Comparison of ENCODE assay signal across 8 cellular contexts in genomic region chr22:49632199-49633009, GRCh38.
DNase-seq lines count a peak whose midpoint lies in the region; ATAC-seq, FAIRE-seq and TF ChIP-seq lines count a peak whose summit lies in the region.

No MANE protein-coding gene starts in this region.

- H3K36me3 ChIP-seq in mesendoderm (ENCODE audit: control insufficient read depth, insufficient read depth, low read length) (no peaks in the 10 kb centered on the region), upper lobe of left lung (no peaks in the 10 kb centered on the region)

- TF ChIP-seq CTCF in A549 (IDR thresholded peaks at IDR 0.05) (peak; percentile 80), GM13976 (IDR thresholded peaks at IDR 0.05; ENCODE audit: borderline replicate concordance, control extremely low read depth, extremely low read depth, insufficient read depth, missing control alignments) (peak; percentile 29), endothelial cell (IDR thresholded peaks at IDR 0.05; ENCODE audit: unreplicated experiment) (peak; percentile 65), upper lobe of left lung (IDR thresholded peaks at IDR 0.05) (peak; percentile 66 to 79 (median 76))

- H3K36me3 Mint-ChIP-seq in endothelial cell (ENCODE audit: low read depth, unreplicated experiment): no peaks in the 10 kb centered on the region

- FAIRE-seq in A549 (lab: Jason Lieb, UNC): no peak

- H3K4me1 ChIP-seq in A549: no peaks in the 10 kb centered on the region
- H3K4me1 ChIP-seq in mesendoderm (ENCODE audit: control insufficient read depth, low read depth, low read length): no peaks in the 10 kb centered on the region
- peaks cover 11 to 35% (median 12%) of the 10 kb centered on the region in 4 donors for H3K4me1 ChIP-seq in upper lobe of left lung

- no peaks in the 10 kb centered on the region for H3K9me3 Mint-ChIP-seq in endothelial cell (ENCODE audit: unreplicated experiment)

- no peak overlapping the region for H3K27ac Mint-ChIP-seq in endothelial cell (ENCODE audit: unreplicated experiment)

- TF ChIP-seq EP300 in A549 (IDR thresholded peaks at IDR 0.05): no peak
- no peak for TF ChIP-seq EP300 in upper lobe of left lung (IDR thresholded peaks at IDR 0.05)

- no peaks in the 10 kb centered on the region for H3K27me3 ChIP-seq in mesendoderm (ENCODE audit: insufficient read depth, low read length, poor library complexity)
- no peaks in the 10 kb centered on the region for H3K27me3 ChIP-seq in upper lobe of left lung

- peak overlapping the region; percentile 79 for H3K9ac ChIP-seq in mesendoderm (ENCODE audit: low read length)

- 13% methylated on average over 25 of the region's 51 CpGs for WGBS in A549 (ENCODE audit: missing lambda C conversion rate)
- no CpG with 5 or more reads among the region's 51 CpGs for WGBS in mesendoderm (ENCODE audit: extremely low coverage, insufficient coverage, low lambda C conversion rate)
- WGBS in upper lobe of left lung, 2 donors: 27 to 36% methylated on average over 33 to 39 of the region's 51 CpGs

- H3K4me1 Mint-ChIP-seq in endothelial cell (ENCODE audit: unreplicated experiment): peaks cover 4% of the 10 kb centered on the region

- peak; percentile 88 for TF ChIP-seq RAD21 in A549 (conservative IDR thresholded peaks at IDR 0.05 in 1 of 2, IDR thresholded peaks at IDR 0.05 in 1 of 2)

- TF ChIP-seq POLR2A in A549 (IDR thresholded peaks at IDR 0.05; ENCODE audit: low read length) (no peak), upper lobe of left lung (IDR thresholded peaks at IDR 0.05) (no peak)

- peak overlapping the region; percentile 93 for H3K56ac ChIP-seq in mesendoderm (ENCODE audit: low read length)

- in situ Hi-C loops in GM13976 (cut with MboI; ENCODE audit: low sequenced_read_pairs, unreplicated experiment): no loop called here

- CTCF ChIA-PET in A549 (lab: Yijun Ruan, JAX): interaction anchor here (0.6 to 3.9 kb wide), 34 partner anchors 9 to 1056 kb away, joined by 3 to 38 read pairs (median 3); no protein-coding TSS in a partner anchor

- H4K5ac ChIP-seq in mesendoderm (ENCODE audit: low read length): no peak overlapping the region

- H3K4ac ChIP-seq in mesendoderm (ENCODE audit: low read depth, low read length): peak overlapping the region; percentile 56

- H2AK5ac ChIP-seq in mesendoderm (ENCODE audit: low read length): no peak overlapping the region

- H2BK120ac ChIP-seq in mesendoderm (ENCODE audit: low read depth, low read length): no peak overlapping the region

- no peaks in the 10 kb centered on the region for H3K9me3 ChIP-seq in A549
- H3K9me3 ChIP-seq in upper lobe of left lung: no peaks in the 10 kb centered on the region

- peak overlapping the region; percentile 42 for H3K4me3 ChIP-seq in A549
- peak overlapping the region; percentile 6 for H3K4me3 ChIP-seq in mesendoderm (ENCODE audit: low read length)
- H3K4me3 ChIP-seq in upper lobe of left lung: peak overlapping the region in 2 of 4 donors; percentile 31

- peak; percentile 84 to 91 for ATAC-seq in A549
- peak in 1 of 2 donors; percentile 62 for ATAC-seq in upper lobe of left lung (ENCODE audit: low FRiP score in 2 of 2)
- no peak for ATAC-seq in HG03095 (IDR thresholded peaks at IDR 0.05; ENCODE audit: unreplicated experiment)

- peaks cover 6% of the 10 kb centered on the region for H3K27me3 Mint-ChIP-seq in endothelial cell (ENCODE audit: unreplicated experiment)

- no peak overlapping the region for H2BK15ac ChIP-seq in mesendoderm (replicated peaks; ENCODE audit: low read depth)

- H3K27ac ChIP-seq in A549 (peak overlapping the region; percentile 34 to 67; a peak in 4 of 6 replicates), mesendoderm (ENCODE audit: low read depth, low read length) (no peak overlapping the region), upper lobe of left lung (peak overlapping the region in 2 of 4 donors; percentile 23 to 66)

- no peaks in the 10 kb centered on the region for H3K79me1 ChIP-seq in mesendoderm (ENCODE audit: low read length)

- POLR2A ChIA-PET in A549 (lab: Yijun Ruan, JAX): no interaction called here

- H4K8ac ChIP-seq in mesendoderm (ENCODE audit: low read depth, low read length): no peak overlapping the region

- no peaks in the 10 kb centered on the region for H3K79me2 ChIP-seq in mesendoderm (ENCODE audit: control insufficient read depth, insufficient read depth, low read length)

- H3K18ac ChIP-seq in mesendoderm (ENCODE audit: low read length): peak overlapping the region; percentile 23

- H3K4me2 ChIP-seq in A549 (peak overlapping the region; percentile 88), mesendoderm (ENCODE audit: low read length) (peak overlapping the region; percentile 78)

- H2BK5ac ChIP-seq in mesendoderm (ENCODE audit: low read length): no peak overlapping the region

- no peak overlapping the region for H3K4me3 Mint-ChIP-seq in endothelial cell (ENCODE audit: unreplicated experiment)

- DNase-seq in A549 (ENCODE audit: low read depth in 1 of 2, low spot score in 1 of 2) (peak; percentile 55 to 67), GM13976 (ENCODE audit: low spot score) (peak; percentile 64), NOMO-1 treated with DMSO at 0.1 percent for 48 hours (lab: John Stamatoyannopoulos, UW; ENCODE audit: unreplicated experiment) (peak; percentile 35), endothelial cell (ENCODE audit: low spot score) (peak; percentile 83), mesendoderm (peak; percentile 84), upper lobe of left lung (peak; percentile 34 to 92), HCEC 1CT (no peak)

- no peak overlapping the region for H3K23ac ChIP-seq in mesendoderm (ENCODE audit: low read length)

TF ChIP-seq in A549, 52 proteins besides CTCF, POLR2A, EP300 and RAD21:
- TF ChIP-seq CEBPB (IDR thresholded peaks at IDR 0.05) (peak; percentile 48 to 58; a peak in 3 of 4 replicates), POLR2AphosphoS2 (conservative IDR thresholded peaks at IDR 0.05; ENCODE audit: low read length) (no peak), REST (IDR thresholded peaks at IDR 0.05) (peak; percentile 46), RCOR1 (IDR thresholded peaks at IDR 0.05; ENCODE audit: low read depth, low read length) (no peak), SMC3 (IDR thresholded peaks at IDR 0.05) (peak; percentile 77)
TF ChIP-seq in A549: peak in this region for 3.

Comparison
In these comparisons a context has a peak if more than half of its experiments do, and no peak if none do; other contexts are left out.
1. CTCF ChIP-seq: peak in every context shown above with its lines; median percentile 80 in A549; 76 in upper lobe of left lung; 65 in endothelial cell; 29 in GM13976.